10 cellular contexts compared by ENCODE assay signal in genomic region chr2:239339726-239340654, GRCh38.
DNase-seq lines count a peak whose midpoint lies in the region; ATAC-seq lines count a peak whose summit lies in the region.
"Had no signal": no experiment of that assay in that cellular context is flagged by ENCODE, and none has a peak within 500 bp of the region (broad histone marks: within the 10 kb centered on the region; RNA-seq: fewer than 3 reads in every experiment).

No MANE protein-coding gene starts in this region.

- POLR2A ChIA-PET in activated naive CD8-positive, alpha-beta T cell treated with anti-CD3 and anti-CD28 coated beads, Interleukin-2, amount 10 ng/mL, durations not matched to agents 7 days and 5 days (lab: Charles Lee), result interaction anchor here (1.4 to 1.9 kb wide), 2 partner anchors 30 to 43 kb away, joined by 4 to 6 read pairs; no protein-coding TSS in a partner anchor

- peak; percentile 85 for DNase-seq in activated CD8-positive, alpha-beta memory T cell treated with anti-CD3 and anti-CD28 coated beads, Interleukin-2, amount 10 ng/mL, durations not matched to agents 7 days and 5 days
- DNase-seq in activated CD8-positive, alpha-beta memory T cell treated with anti-CD3 and anti-CD28 coated beads, Interleukin-2, amount 50 U/mL, for 4 hours, result no peak
- DNase-seq in activated naive CD8-positive, alpha-beta T cell treated with anti-CD3 and anti-CD28 coated beads, Interleukin-2, amount 10 ng/mL, durations not matched to agents 7 days and 5 days, result no peak
- DNase-seq in substantia nigra (lab: John Stamatoyannopoulos, UW) (peak in 1 of 49 donors; percentile 36), NCI-H2107 (lab: John Stamatoyannopoulos, UW) (no peak), hippocampal formation (lab: John Stamatoyannopoulos, UW) (no peak), NCI-H748 (lab: John Stamatoyannopoulos, UW; ENCODE audit: unreplicated experiment) (no peak)
- DNase-seq: effector CD4-positive, alpha-beta T cell; NCI-H1436 treated with DMSO at 0.1 percent for 48 hours had no signal

- CTCF ChIA-PET in activated CD8-positive, alpha-beta memory T cell treated with anti-CD3 and anti-CD28 coated beads, Interleukin-2, amount 10 ng/mL, durations not matched to agents 7 days and 5 days (lab: Charles Lee), result interaction anchor here (0.9 kb wide), 1 partner anchor 18 kb away, joined by 3 read pairs; no protein-coding TSS in a partner anchor

- H3K27me3 Mint-ChIP-seq in activated CD8-positive, alpha-beta memory T cell treated with anti-CD3 and anti-CD28 coated beads, Interleukin-2, amount 10 ng/mL, durations not matched to agents 7 days and 5 days, result peaks cover 6% of the 10 kb centered on the region
- peaks cover 6% of the 10 kb centered on the region for H3K27me3 Mint-ChIP-seq in activated naive CD8-positive, alpha-beta T cell treated with anti-CD3 and anti-CD28 coated beads, Interleukin-2, amount 10 ng/mL, durations not matched to agents 7 days and 5 days

- H3K4me3 Mint-ChIP-seq in activated CD8-positive, alpha-beta memory T cell treated with anti-CD3 and anti-CD28 coated beads, Interleukin-2, amount 10 ng/mL, durations not matched to agents 7 days and 5 days, result peak overlapping the region; percentile 8
- H3K4me3 Mint-ChIP-seq in activated naive CD8-positive, alpha-beta T cell treated with anti-CD3 and anti-CD28 coated beads, Interleukin-2, amount 10 ng/mL, durations not matched to agents 7 days and 5 days, result peak overlapping the region; percentile 60

- peak; percentile 84 for ATAC-seq in activated CD8-positive, alpha-beta memory T cell treated with anti-CD3 and anti-CD28 coated beads, Interleukin-2, amount 10 ng/mL, durations not matched to agents 7 days and 5 days
- peak; percentile 62 for ATAC-seq in HG03060 (IDR thresholded peaks at IDR 0.05; ENCODE audit: low read depth, unreplicated experiment)
- ATAC-seq in activated naive CD8-positive, alpha-beta T cell treated with anti-CD3 and anti-CD28 coated beads, Interleukin-2, amount 10 ng/mL, durations not matched to agents 7 days and 5 days (ENCODE audit: low read depth), result peak; percentile 79

- peaks cover 32% of the 10 kb centered on the region for H3K4me1 Mint-ChIP-seq in activated CD8-positive, alpha-beta memory T cell treated with anti-CD3 and anti-CD28 coated beads, Interleukin-2, amount 10 ng/mL, durations not matched to agents 7 days and 5 days
- H3K4me1 Mint-ChIP-seq in activated naive CD8-positive, alpha-beta T cell treated with anti-CD3 and anti-CD28 coated beads, Interleukin-2, amount 10 ng/mL, durations not matched to agents 7 days and 5 days, result peaks cover 26% of the 10 kb centered on the region

- peaks cover 14% of the 10 kb centered on the region for H3K36me3 Mint-ChIP-seq in activated CD8-positive, alpha-beta memory T cell treated with anti-CD3 and anti-CD28 coated beads, Interleukin-2, amount 10 ng/mL, durations not matched to agents 7 days and 5 days
- H3K36me3 Mint-ChIP-seq in activated naive CD8-positive, alpha-beta T cell treated with anti-CD3 and anti-CD28 coated beads, Interleukin-2, amount 10 ng/mL, durations not matched to agents 7 days and 5 days, result peaks cover 27% of the 10 kb centered on the region

- peak overlapping the region; percentile 8 for H3K27ac ChIP-seq in substantia nigra (ENCODE audit: low read depth, low read length, poor library complexity, severe bottlenecking)

- no peaks in the 10 kb centered on the region for H3K9me3 Mint-ChIP-seq in activated CD8-positive, alpha-beta memory T cell treated with anti-CD3 and anti-CD28 coated beads, Interleukin-2, amount 10 ng/mL, durations not matched to agents 7 days and 5 days (ENCODE audit: low read depth)
- H3K9me3 Mint-ChIP-seq in activated naive CD8-positive, alpha-beta T cell treated with anti-CD3 and anti-CD28 coated beads, Interleukin-2, amount 10 ng/mL, durations not matched to agents 7 days and 5 days, result no peaks in the 10 kb centered on the region

- peak overlapping the region; percentile 54 for H3K27ac Mint-ChIP-seq in activated CD8-positive, alpha-beta memory T cell treated with anti-CD3 and anti-CD28 coated beads, Interleukin-2, amount 10 ng/mL, durations not matched to agents 7 days and 5 days
- H3K27ac Mint-ChIP-seq in activated naive CD8-positive, alpha-beta T cell treated with anti-CD3 and anti-CD28 coated beads, Interleukin-2, amount 10 ng/mL, durations not matched to agents 7 days and 5 days, result peak overlapping the region; percentile 69
